In genomic region chr1:41739061-41739955, GRCh38 we compare ENCODE assay signal across 9 cellular contexts.
DNase-seq lines count a peak whose midpoint lies in the region; ATAC-seq, FAIRE-seq and TF ChIP-seq lines count a peak whose summit lies in the region.
"Had no signal": no experiment of that assay in that cellular context is flagged by ENCODE, and none has a peak within 500 bp of the region (broad histone marks: within the 10 kb centered on the region; RNA-seq: fewer than 3 reads in every experiment).

No MANE protein-coding gene starts in this region.

- peak; percentile 90 to 93 for DNase-seq in activated CD4-positive, alpha-beta T cell treated with anti-CD3 and anti-CD28 coated beads, Interleukin-2, amount 50 U/mL, for 48 hours
- DNase-seq in dorsolateral prefrontal cortex, result peak in 9 of 10 donors; percentile 40 to 76 (median 56)
- DNase-seq in natural killer cell treated with Interleukin-12 subunit alpha and Interleukin-12 subunit beta and Interleukin-15 and Interleukin-18, amount 100 ng/mL, for 72 hours (ENCODE audit: low spot score), result peak; percentile 94
- DNase-seq in stimulated activated naive CD8-positive, alpha-beta T cell treated with anti-CD3 and anti-CD28 coated beads, Interleukin-15, amount 100 ng/mL, for 72 hours, result peak; percentile 77 to 91
- DNase-seq in small intestine, result no peak

- 43 to 71% (median 51%) methylated on average over 21 of the region's 21 CpGs for WGBS in small intestine, 3 donors

- no peaks in the 10 kb centered on the region for H3K36me3 Mint-ChIP-seq in natural killer cell treated with Interleukin-12 subunit alpha and Interleukin-12 subunit beta and Interleukin-15 and Interleukin-18, amount 100 ng/mL, for 72 hours

- H3K27me3 Mint-ChIP-seq in natural killer cell treated with Interleukin-12 subunit alpha and Interleukin-12 subunit beta and Interleukin-15 and Interleukin-18, amount 100 ng/mL, for 72 hours, result no peaks in the 10 kb centered on the region
- H3K27me3 Mint-ChIP-seq in stimulated activated naive CD8-positive, alpha-beta T cell treated with anti-CD3 and anti-CD28 coated beads, Interleukin-15, amount 100 ng/mL, for 72 hours, result no peaks in the 10 kb centered on the region

- peak overlapping the region; percentile 94 for H3K4me2 ChIP-seq in KMS-11

- H3K27ac ChIP-seq in ACC112 (ENCODE audit: low read depth, low read length) (peak overlapping the region; percentile 73), KMS-11 (peak overlapping the region; percentile 74), dorsolateral prefrontal cortex (peak overlapping the region in 44 of 59 donors; percentile 9 to 85 (median 50)), small intestine (ENCODE audit: low read depth in 1 of 2, low read length in 1 of 2) (peak overlapping the region in 1 of 2 donors; percentile 53)

- no peak for FAIRE-seq in small intestine (lab: Jason Lieb, UNC)
- FAIRE-seq: frontal cortex had no signal

- peak overlapping the region; percentile 86 for H3K4me3 Mint-ChIP-seq in natural killer cell treated with Interleukin-12 subunit alpha and Interleukin-12 subunit beta and Interleukin-15 and Interleukin-18, amount 100 ng/mL, for 72 hours
- peak overlapping the region; percentile 71 to 90 for H3K4me3 Mint-ChIP-seq in stimulated activated naive CD8-positive, alpha-beta T cell treated with anti-CD3 and anti-CD28 coated beads, Interleukin-15, amount 100 ng/mL, for 72 hours

- H3K4me1 ChIP-seq in ACC112 (ENCODE audit: control insufficient read depth, insufficient read depth, low read length, unreplicated experiment), result peaks cover 44% of the 10 kb centered on the region
- peaks cover 34% of the 10 kb centered on the region for H3K4me1 ChIP-seq in KMS-11 (ENCODE audit: low read depth, poor library complexity, severe bottlenecking)
- no peaks in the 10 kb centered on the region for H3K4me1 ChIP-seq in small intestine (ENCODE audit: control insufficient read depth in 2 of 2, insufficient read depth in 1 of 2, low read depth in 1 of 2, low read length in 1 of 2)

- H3K36me3 ChIP-seq in ACC112 (ENCODE audit: insufficient read depth, low read length) (no peaks in the 10 kb centered on the region), KMS-11 (ENCODE audit: insufficient read depth) (no peaks in the 10 kb centered on the region), small intestine (ENCODE audit: control insufficient read depth in 2 of 2, insufficient read depth in 2 of 2, low read length in 2 of 2) (no peaks in the 10 kb centered on the region)

- H3K79me2 ChIP-seq in ACC112 (ENCODE audit: control insufficient read depth, insufficient read depth, low read length, unreplicated experiment) (no peaks in the 10 kb centered on the region), KMS-11 (ENCODE audit: insufficient read depth, low read depth) (no peaks in the 10 kb centered on the region)

- no peaks in the 10 kb centered on the region for H4K20me1 ChIP-seq in KMS-11 (ENCODE audit: insufficient read depth)

- ATAC-seq in GM19395 (IDR thresholded peaks at IDR 0.05; ENCODE audit: unreplicated experiment), result peak; percentile 61
- ATAC-seq in natural killer cell treated with Interleukin-12 subunit alpha and Interleukin-12 subunit beta and Interleukin-15 and Interleukin-18, amount 100 ng/mL, for 72 hours, result peak; percentile 79 to 90
- peak; percentile 78 for ATAC-seq in stimulated activated naive CD8-positive, alpha-beta T cell treated with anti-CD3 and anti-CD28 coated beads, Interleukin-15, amount 100 ng/mL, for 72 hours

- no peaks in the 10 kb centered on the region for H3K9me3 Mint-ChIP-seq in natural killer cell treated with Interleukin-12 subunit alpha and Interleukin-12 subunit beta and Interleukin-15 and Interleukin-18, amount 100 ng/mL, for 72 hours
- no peaks in the 10 kb centered on the region for H3K9me3 Mint-ChIP-seq in stimulated activated naive CD8-positive, alpha-beta T cell treated with anti-CD3 and anti-CD28 coated beads, Interleukin-15, amount 100 ng/mL, for 72 hours

- H3K4me3 ChIP-seq in ACC112 (ENCODE audit: low read depth, low read length) (peak overlapping the region; percentile 26), KMS-11 (IDR thresholded peaks at IDR 0.05; ENCODE audit: insufficient read depth, low read depth, low read length) (no peak overlapping the region), dorsolateral prefrontal cortex (peak overlapping the region in 29 of 59 donors; percentile 1 to 50 (median 24)), small intestine (ENCODE audit: low read depth in 1 of 2, low read length in 2 of 2) (no peak overlapping the region)

- peak overlapping the region; percentile 76 for H3K9ac ChIP-seq in KMS-11

- H3K27ac Mint-ChIP-seq in natural killer cell treated with Interleukin-12 subunit alpha and Interleukin-12 subunit beta and Interleukin-15 and Interleukin-18, amount 100 ng/mL, for 72 hours, result peak overlapping the region; percentile 90 to 94
- peak overlapping the region; percentile 96 to 97 for H3K27ac Mint-ChIP-seq in stimulated activated naive CD8-positive, alpha-beta T cell treated with anti-CD3 and anti-CD28 coated beads, Interleukin-15, amount 100 ng/mL, for 72 hours

- intact Hi-C loops in dorsolateral prefrontal cortex (cut with DNase I), result no loop called here

- H3K9me3 ChIP-seq in small intestine (ENCODE audit: control insufficient read depth, low read depth), result no peaks in the 10 kb centered on the region

- H3K4me1 Mint-ChIP-seq in natural killer cell treated with Interleukin-12 subunit alpha and Interleukin-12 subunit beta and Interleukin-15 and Interleukin-18, amount 100 ng/mL, for 72 hours (ENCODE audit: low read depth in 2 of 2), result peaks cover 62 to 70% of the 10 kb centered on the region in 2 donors
- H3K4me1 Mint-ChIP-seq in stimulated activated naive CD8-positive, alpha-beta T cell treated with anti-CD3 and anti-CD28 coated beads, Interleukin-15, amount 100 ng/mL, for 72 hours, result peaks cover 97% of the 10 kb centered on the region

- peak overlapping the region; percentile 74 for H2AFZ ChIP-seq in ACC112 (ENCODE audit: low read length, unreplicated experiment)
- peak overlapping the region; percentile 85 for H2AFZ ChIP-seq in KMS-11 (ENCODE audit: low read depth)

- TF ChIP-seq CTCF in KMS-11 (conservative IDR thresholded peaks at IDR 0.05; ENCODE audit: low read depth, low read length), result no peak
- TF ChIP-seq CTCF in dorsolateral prefrontal cortex (IDR thresholded peaks at IDR 0.05 in 54 of 56, conservative IDR thresholded peaks at IDR 0.05 in 2 of 56; ENCODE audit: low read depth in 1 of 56, partially characterized antibody in 56 of 56), result no peak

- H3K27me3 ChIP-seq in ACC112 (ENCODE audit: insufficient read depth, low read length), result no peaks in the 10 kb centered on the region
- no peaks in the 10 kb centered on the region for H3K27me3 ChIP-seq in KMS-11 (ENCODE audit: insufficient read depth, low read depth)
- H3K27me3 ChIP-seq in dorsolateral prefrontal cortex, result no peaks in the 10 kb centered on the region
- H3K27me3 ChIP-seq in small intestine (ENCODE audit: control insufficient read depth in 2 of 2, insufficient read depth in 2 of 2, low read length in 2 of 2), result no peaks in the 10 kb centered on the region
